ENCODE assay signal across 8 cellular contexts in the genomic region with DNA sequence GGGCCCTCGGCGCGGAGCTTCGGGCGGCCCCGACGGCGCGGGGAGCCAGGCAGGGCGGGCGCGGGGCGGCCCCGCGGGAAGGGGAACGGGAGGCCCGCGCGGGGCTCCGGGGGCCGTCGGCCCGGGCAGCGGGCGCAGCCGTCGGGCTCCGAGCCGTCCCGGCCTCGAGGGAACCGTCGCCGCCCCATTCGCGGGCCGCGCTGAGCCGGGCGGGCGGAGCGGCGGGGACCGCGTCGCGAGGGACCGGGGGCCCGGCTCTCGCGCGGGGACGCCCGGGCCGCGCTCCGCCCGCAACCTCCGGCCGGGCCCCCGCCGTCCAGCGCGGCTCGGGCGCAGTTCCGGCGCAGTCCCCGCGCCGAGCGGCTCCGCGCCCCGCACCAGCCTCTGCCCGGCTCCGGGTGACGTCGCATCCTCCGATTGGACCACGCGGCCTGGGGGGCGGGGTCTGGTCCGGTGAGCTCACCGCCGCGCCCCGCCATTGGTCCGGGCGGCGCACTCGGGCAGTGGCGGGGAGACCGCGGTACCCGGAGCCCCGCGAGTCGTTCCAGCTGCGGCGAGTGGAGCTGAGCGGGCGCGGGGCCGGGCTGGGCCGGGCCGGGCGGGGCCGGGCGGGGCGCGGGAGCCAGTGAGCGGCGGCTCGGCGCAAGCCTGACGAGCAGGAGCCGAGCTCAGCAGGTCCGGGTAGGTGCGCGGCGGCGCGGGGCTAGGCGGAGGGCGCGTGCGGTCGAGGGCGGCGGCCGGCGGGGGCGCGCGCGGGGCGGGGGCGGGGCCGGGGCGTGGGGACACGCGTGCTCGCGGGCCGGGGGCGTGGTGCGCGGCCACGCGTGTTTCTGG.
DNase-seq lines count a peak whose midpoint lies in the region; ATAC-seq and TF ChIP-seq lines count a peak whose summit lies in the region.

No MANE protein-coding gene starts in this region.

- H3K9me3 ChIP-seq in adrenal gland (replicated peaks in 1 of 3) (no peaks in the 10 kb centered on the region), heart right ventricle (peaks cover 0 to 3% (median 0%) of the 10 kb centered on the region in 11 donors)

- H3K4me1 Mint-ChIP-seq in GM23338: peaks cover 18% of the 10 kb centered on the region

- WGBS in adrenal gland, 4 donors: 0 to 2% (median 2%) methylated on average over 10 to 148 of the region's 151 CpGs; no CpG with 5 or more reads in 1 of the 4 donors
- 0 to 2% methylated on average over 42 to 139 of the region's 151 CpGs for WGBS in heart right ventricle, 2 donors

- TF ChIP-seq CTCF in GM23338 (conservative IDR thresholded peaks at IDR 0.05; ENCODE audit: low read depth in 2 of 2) (no peak), adrenal gland (IDR thresholded peaks at IDR 0.05) (no peak), heart right ventricle (IDR thresholded peaks at IDR 0.05) (no peak)

- H3K36me3 Mint-ChIP-seq in GM23338 (ENCODE audit: low read depth): peaks cover 6% of the 10 kb centered on the region; the same call in 1 of the 3 replicates

- H3K27ac ChIP-seq in GM23338 (ENCODE audit: low read depth) (no peak overlapping the region), adrenal gland (peak overlapping the region in 1 of 5 donors; percentile 40), heart right ventricle (peak overlapping the region in 1 of 10 donors; percentile 25)

- ATAC-seq in GM23338 (peak; percentile 87), heart right ventricle (peak; percentile 99 to 100 (median 100))

- no peak overlapping the region for H3K27ac Mint-ChIP-seq in GM23338

- no peak overlapping the region for H2AFZ ChIP-seq in GM23338

- peaks cover 5% of the 10 kb centered on the region for H3F3A ChIP-seq in GM23338 (replicated peaks; ENCODE audit: low read depth)

- H3K4me3 ChIP-seq in GM23338: peak overlapping the region; percentile 48; the same call in 1 of the 2 replicates
- peak overlapping the region in 1 of 4 donors; percentile 49 for H3K4me3 ChIP-seq in adrenal gland
- peak overlapping the region in 9 of 10 donors; percentile 48 to 64 (median 57) for H3K4me3 ChIP-seq in heart right ventricle

- H3K79me2 ChIP-seq in GM23338 (replicated peaks; ENCODE audit: insufficient read depth): no peaks in the 10 kb centered on the region

- peak; percentile 84 for DNase-seq in DMS53 treated with DMSO at 0.1 percent for 48 hours (lab: John Stamatoyannopoulos, UW; ENCODE audit: unreplicated experiment)
- DNase-seq in GM23338 (ENCODE audit: low spot score): peak; percentile 96
- DNase-seq in M059J (ENCODE audit: low read depth): peak; percentile 85
- DNase-seq in T-helper 1 cell: peak; percentile 81 to 89 (median 84)
- DNase-seq in adrenal gland: peak; percentile 90 to 97 (median 94)
- DNase-seq in heart right ventricle: peak; percentile 94 to 95
- peak; percentile 94 for DNase-seq in putamen (ENCODE audit: low spot score)
- peak; percentile 92 for DNase-seq in ureter (ENCODE audit: low spot score)

- TF ChIP-seq POLR2A in adrenal gland (IDR thresholded peaks at IDR 0.05): peak in 1 of 2 donors; percentile 57

- H3K36me3 ChIP-seq in GM23338 (ENCODE audit: insufficient read depth) (no peaks in the 10 kb centered on the region), adrenal gland (replicated peaks in 1 of 2) (no peaks in the 10 kb centered on the region), heart right ventricle (no peaks in the 10 kb centered on the region)

- no peaks in the 10 kb centered on the region for H3K9me2 ChIP-seq in GM23338 (ENCODE audit: insufficient read depth)

- H3K27me3 Mint-ChIP-seq in GM23338 (ENCODE audit: insufficient read depth, low read depth, poor library complexity): peaks cover 25% of the 10 kb centered on the region

- H3K4me3 Mint-ChIP-seq in GM23338: peak overlapping the region; percentile 68; the same call in 2 of the 3 replicates

- H3K27me3 ChIP-seq in GM23338 (ENCODE audit: insufficient read depth): peaks cover 30% of the 10 kb centered on the region
- no peaks in the 10 kb centered on the region for H3K27me3 ChIP-seq in adrenal gland
- H3K27me3 ChIP-seq in heart right ventricle: peaks cover 0 to 63% (median 0%) of the 10 kb centered on the region in 7 donors

- intact Hi-C loops in adrenal gland (cut with DNase I): no loop called here
- intact Hi-C loops in heart right ventricle (cut with DNase I): no loop called here

- no peak overlapping the region for H3K4me2 ChIP-seq in GM23338

- H4K20me1 ChIP-seq in GM23338 (replicated peaks; ENCODE audit: insufficient read depth): no peaks in the 10 kb centered on the region; the same call in 1 of the 2 replicates

- H3K9me3 Mint-ChIP-seq in GM23338: peaks cover 3% of the 10 kb centered on the region; the same call in 2 of the 3 replicates

- peaks cover 11% of the 10 kb centered on the region for H3K4me1 ChIP-seq in GM23338 (ENCODE audit: insufficient read depth)
- no peaks in the 10 kb centered on the region for H3K4me1 ChIP-seq in adrenal gland (replicated peaks in 1 of 2)
- peaks cover 0 to 16% (median 6%) of the 10 kb centered on the region in 9 donors for H3K4me1 ChIP-seq in heart right ventricle

TF ChIP-seq in GM23338, 12 proteins besides CTCF, POLR2A, EP300 and RAD21:
- TF ChIP-seq ZNF331 (CRISPR knock-in tag; IDR thresholded peaks at IDR 0.05; ENCODE audit: low read depth): no peak
- peak; percentile 38; the same call in 1 of the 2 replicates for TF ChIP-seq POLR2AphosphoS5 (IDR thresholded peaks at IDR 0.05; ENCODE audit: low read depth)
- TF ChIP-seq JUNB (IDR thresholded peaks at IDR 0.05; ENCODE audit: unreplicated experiment): no peak
- TF ChIP-seq CREB1 (CRISPR knock-in tag; IDR thresholded peaks at IDR 0.05; ENCODE audit: low read depth): peak; percentile 83
- TF ChIP-seq, protein P1, sequence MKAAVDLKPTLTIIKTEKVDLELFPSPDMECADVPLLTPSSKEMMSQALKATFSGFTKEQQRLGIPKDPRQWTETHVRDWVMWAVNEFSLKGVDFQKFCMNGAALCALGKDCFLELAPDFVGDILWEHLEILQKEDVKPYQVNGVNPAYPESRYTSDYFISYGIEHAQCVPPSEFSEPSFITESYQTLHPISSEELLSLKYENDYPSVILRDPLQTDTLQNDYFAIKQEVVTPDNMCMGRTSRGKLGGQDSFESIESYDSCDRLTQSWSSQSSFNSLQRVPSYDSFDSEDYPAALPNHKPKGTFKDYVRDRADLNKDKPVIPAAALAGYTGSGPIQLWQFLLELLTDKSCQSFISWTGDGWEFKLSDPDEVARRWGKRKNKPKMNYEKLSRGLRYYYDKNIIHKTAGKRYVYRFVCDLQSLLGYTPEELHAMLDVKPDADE (IDR thresholded peaks at IDR 0.05): no peak
- TF ChIP-seq STAT1 (IDR thresholded peaks at IDR 0.05; ENCODE audit: unreplicated experiment): no peak
